Comparison of ENCODE assay signal across 7 cellular contexts in the genomic region with DNA sequence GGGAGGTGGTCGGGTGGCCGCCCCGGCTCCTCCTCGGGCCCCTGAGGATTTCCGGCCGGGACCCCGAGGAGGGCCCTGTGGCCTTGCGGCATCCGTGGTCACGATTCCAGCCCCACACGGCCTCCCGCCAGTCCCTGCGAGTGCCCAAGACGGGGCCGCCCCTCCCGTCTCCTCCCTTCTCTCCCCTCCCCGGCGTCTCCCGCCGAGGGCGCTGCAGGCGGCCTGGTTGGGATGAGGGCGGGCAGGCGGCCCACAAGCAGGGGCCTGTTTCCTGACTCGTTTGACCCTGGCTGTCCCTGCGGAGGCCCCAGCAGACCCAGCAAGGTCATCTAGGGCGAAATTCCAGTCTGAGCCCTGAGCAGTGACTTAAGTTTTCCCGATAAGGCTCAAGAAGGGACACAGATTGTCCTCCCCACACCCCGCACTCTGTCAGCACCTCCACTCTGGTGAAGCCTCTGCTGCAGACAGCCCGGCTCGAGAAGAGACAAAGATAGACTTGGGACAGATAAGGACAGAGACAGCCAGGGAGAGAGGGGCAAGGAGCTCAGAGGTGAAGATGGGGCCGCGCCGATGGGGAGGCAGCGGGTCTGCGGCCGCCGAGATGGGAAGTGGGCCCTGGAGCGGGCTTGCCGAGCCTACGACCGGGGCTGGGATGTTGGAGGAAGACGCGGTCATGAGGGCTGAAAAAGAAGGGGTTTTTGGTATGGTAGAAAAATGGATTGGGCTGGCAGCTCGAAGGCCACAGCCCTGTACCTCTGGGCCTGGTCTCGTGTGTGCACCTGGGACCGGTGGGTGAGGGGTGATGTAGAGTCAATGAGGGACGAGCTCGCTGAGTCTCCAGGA.
DNase-seq lines count a peak whose midpoint lies in the region; ATAC-seq and TF ChIP-seq lines count a peak whose summit lies in the region.

No MANE protein-coding gene starts in this region.

- intact Hi-C loops in dendritic cell treated with granulocyte-macrophage colony-stimulating factor and Interleukin-4, amounts not matched to agents 40 ng/mL and 50 ng/mL, for 4 days (cut with micrococcal nuclease), result loop anchor here (1.0 to 5.0 kb wide), 3 partner anchors 214 to 564 kb away; partner anchors contain the start of gene ADM

- CTCF ChIA-PET in activated CD4-positive, alpha-beta T cell treated with anti-CD3 and anti-CD28 coated beads, Interleukin-2, amount 10 ng/mL, durations not matched to agents 7 days and 5 days (lab: Charles Lee), result interaction anchor here (0.6 to 3.6 kb wide), 22 partner anchors 10 to 1185 kb away, joined by 3 to 45 read pairs (median 4); partner anchors contain the start of gene ADM

- peak; percentile 36 for ATAC-seq in HG02571 (IDR thresholded peaks at IDR 0.05; ENCODE audit: unreplicated experiment)

- TF ChIP-seq CTCF in GM12873 (IDR thresholded peaks at IDR 0.05; ENCODE audit: insufficient read depth, low read depth, low read length, missing control alignments) (peak; percentile 12), liver (IDR thresholded peaks at IDR 0.05; ENCODE audit: low read depth, low read length, missing input control) (peak; percentile 16)

- POLR2A ChIA-PET in activated CD4-positive, alpha-beta T cell treated with anti-CD3 and anti-CD28 coated beads, Interleukin-2, amount 10 ng/mL, durations not matched to agents 7 days and 5 days (lab: Charles Lee), result no interaction called here

- peaks cover 0 to 12% (median 6%) of the 10 kb centered on the region in 4 donors for H3K4me1 ChIP-seq in liver (ENCODE audit: control insufficient read depth in 4 of 4, insufficient read depth in 4 of 4, low read length in 3 of 4)

- 24% methylated on average over 49 of the region's 49 CpGs for WGBS in liver

- peak overlapping the region; percentile 69 for H3K4me3 Mint-ChIP-seq in activated CD4-positive, alpha-beta T cell treated with anti-CD3 and anti-CD28 coated beads, Interleukin-2, amount 10 ng/mL, durations not matched to agents 7 days and 5 days
- peak overlapping the region; percentile 75 for H3K4me3 Mint-ChIP-seq in dendritic cell treated with granulocyte-macrophage colony-stimulating factor and Interleukin-4, amounts not matched to agents 40 ng/mL and 50 ng/mL, for 4 days

- H3K27ac Mint-ChIP-seq in activated CD4-positive, alpha-beta T cell treated with anti-CD3 and anti-CD28 coated beads, Interleukin-2, amount 10 ng/mL, durations not matched to agents 7 days and 5 days, result peak overlapping the region; percentile 81
- peak overlapping the region; percentile 62 for H3K27ac Mint-ChIP-seq in dendritic cell treated with granulocyte-macrophage colony-stimulating factor and Interleukin-4, amounts not matched to agents 40 ng/mL and 50 ng/mL, for 4 days

- no peaks in the 10 kb centered on the region for H3K27me3 ChIP-seq in liver (ENCODE audit: control insufficient read depth in 4 of 4, insufficient read depth in 4 of 4, low read length in 3 of 4)

- H3K9me3 ChIP-seq in liver (ENCODE audit: control insufficient read depth in 4 of 4, low read length in 3 of 4), result no peaks in the 10 kb centered on the region

- peak; percentile 47 for DNase-seq in NCI-H1694 treated with DMSO at 0.1 percent for 48 hours (lab: John Stamatoyannopoulos, UW)
- DNase-seq in activated CD4-positive, alpha-beta T cell treated with anti-CD3 and anti-CD28 coated beads, Interleukin-2, amount 10 ng/mL, durations not matched to agents 7 days and 5 days, result peak; percentile 44
- DNase-seq in stimulated activated CD4-positive, alpha-beta T cell treated with anti-CD3 and anti-CD28 coated beads, TNF-alpha, amount 100 ng/mL, for 24 hours (ENCODE audit: low read depth in 3 of 3), result peak; percentile 29 to 57 (median 39)

- H3K27me3 Mint-ChIP-seq in activated CD4-positive, alpha-beta T cell treated with anti-CD3 and anti-CD28 coated beads, Interleukin-2, amount 10 ng/mL, durations not matched to agents 7 days and 5 days, result no peaks in the 10 kb centered on the region
- H3K27me3 Mint-ChIP-seq in dendritic cell treated with granulocyte-macrophage colony-stimulating factor and Interleukin-4, amounts not matched to agents 40 ng/mL and 50 ng/mL, for 4 days, result peaks cover 3% of the 10 kb centered on the region

- H3K36me3 ChIP-seq in liver (ENCODE audit: control insufficient read depth in 4 of 4, insufficient read depth in 3 of 4, low read depth in 1 of 4, low read length in 3 of 4), result no peaks in the 10 kb centered on the region

- H3K9me3 Mint-ChIP-seq in activated CD4-positive, alpha-beta T cell treated with anti-CD3 and anti-CD28 coated beads, Interleukin-2, amount 10 ng/mL, durations not matched to agents 7 days and 5 days, result no peaks in the 10 kb centered on the region
- no peaks in the 10 kb centered on the region for H3K9me3 Mint-ChIP-seq in dendritic cell treated with granulocyte-macrophage colony-stimulating factor and Interleukin-4, amounts not matched to agents 40 ng/mL and 50 ng/mL, for 4 days

- peak overlapping the region; percentile 58 to 65 for H3K27ac ChIP-seq in liver (ENCODE audit: low read depth in 1 of 2, low read length in 2 of 2)

- no peaks in the 10 kb centered on the region for H3K36me3 Mint-ChIP-seq in activated CD4-positive, alpha-beta T cell treated with anti-CD3 and anti-CD28 coated beads, Interleukin-2, amount 10 ng/mL, durations not matched to agents 7 days and 5 days (ENCODE audit: low read depth)
- H3K36me3 Mint-ChIP-seq in dendritic cell treated with granulocyte-macrophage colony-stimulating factor and Interleukin-4, amounts not matched to agents 40 ng/mL and 50 ng/mL, for 4 days (ENCODE audit: low read depth), result no peaks in the 10 kb centered on the region

- H3K9ac ChIP-seq in liver (ENCODE audit: low read depth in 1 of 2, low read length in 2 of 2), result peak overlapping the region in 1 of 2 donors; percentile 45

- peak; percentile 48 to 59 for TF ChIP-seq RAD21 in liver (IDR thresholded peaks at IDR 0.05)

- peaks cover 37% of the 10 kb centered on the region for H3K4me1 Mint-ChIP-seq in activated CD4-positive, alpha-beta T cell treated with anti-CD3 and anti-CD28 coated beads, Interleukin-2, amount 10 ng/mL, durations not matched to agents 7 days and 5 days
- H3K4me1 Mint-ChIP-seq in dendritic cell treated with granulocyte-macrophage colony-stimulating factor and Interleukin-4, amounts not matched to agents 40 ng/mL and 50 ng/mL, for 4 days (ENCODE audit: low read depth), result peaks cover 37% of the 10 kb centered on the region

- H3K4me3 ChIP-seq in liver (ENCODE audit: low read depth in 1 of 3, low read length in 3 of 3), result peak overlapping the region; percentile 63 to 76 (median 65)

TF ChIP-seq in liver, 16 proteins besides CTCF, POLR2A, EP300 and RAD21 (continues in another document):
- TF ChIP-seq JUND (IDR thresholded peaks at IDR 0.05) (no peak), FOXA2 (IDR thresholded peaks at IDR 0.05) (no peak), HNF4A (conservative IDR thresholded peaks at IDR 0.05) (no peak), RXRA (IDR thresholded peaks at IDR 0.05) (peak; percentile 75 to 85), HNF4G (IDR thresholded peaks at IDR 0.05) (no peak), ATF3 (IDR thresholded peaks at IDR 0.05) (no peak), GABPA (IDR thresholded peaks at IDR 0.05 in 1 of 2, conservative IDR thresholded peaks at IDR 0.05 in 1 of 2) (no peak), NR2F2 (IDR thresholded peaks at IDR 0.05) (peak; percentile 99), MAX (IDR thresholded peaks at IDR 0.05) (no peak), SP1 (IDR thresholded peaks at IDR 0.05) (peak; percentile 48), TAF1 (conservative IDR thresholded peaks at IDR 0.05) (no peak), FOXA1 (IDR thresholded peaks at IDR 0.05) (no peak), YY1 (IDR thresholded peaks at IDR 0.05) (no peak)
- TF ChIP-seq, protein P1, sequence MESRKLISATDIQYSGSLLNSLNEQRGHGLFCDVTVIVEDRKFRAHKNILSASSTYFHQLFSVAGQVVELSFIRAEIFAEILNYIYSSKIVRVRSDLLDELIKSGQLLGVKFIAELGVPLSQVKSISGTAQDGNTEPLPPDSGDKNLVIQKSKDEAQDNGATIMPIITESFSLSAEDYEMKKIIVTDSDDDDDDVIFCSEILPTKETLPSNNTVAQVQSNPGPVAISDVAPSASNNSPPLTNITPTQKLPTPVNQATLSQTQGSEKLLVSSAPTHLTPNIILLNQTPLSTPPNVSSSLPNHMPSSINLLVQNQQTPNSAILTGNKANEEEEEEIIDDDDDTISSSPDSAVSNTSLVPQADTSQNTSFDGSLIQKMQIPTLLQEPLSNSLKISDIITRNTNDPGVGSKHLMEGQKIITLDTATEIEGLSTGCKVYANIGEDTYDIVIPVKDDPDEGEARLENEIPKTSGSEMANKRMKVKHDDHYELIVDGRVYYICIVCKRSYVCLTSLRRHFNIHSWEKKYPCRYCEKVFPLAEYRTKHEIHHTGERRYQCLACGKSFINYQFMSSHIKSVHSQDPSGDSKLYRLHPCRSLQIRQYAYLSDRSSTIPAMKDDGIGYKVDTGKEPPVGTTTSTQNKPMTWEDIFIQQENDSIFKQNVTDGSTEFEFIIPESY (IDR thresholded peaks at IDR 0.05), result no peak

Comparison
In these comparisons a context has a peak if more than half of its experiments do, and no peak if none do; other contexts are left out.
1. Peak in every context shown above with its lines: DNase-seq, ATAC-seq, H3K4me3 ChIP-seq and H3K27ac ChIP-seq.